ENCODE assay signal across 8 cellular contexts in the genomic region with DNA sequence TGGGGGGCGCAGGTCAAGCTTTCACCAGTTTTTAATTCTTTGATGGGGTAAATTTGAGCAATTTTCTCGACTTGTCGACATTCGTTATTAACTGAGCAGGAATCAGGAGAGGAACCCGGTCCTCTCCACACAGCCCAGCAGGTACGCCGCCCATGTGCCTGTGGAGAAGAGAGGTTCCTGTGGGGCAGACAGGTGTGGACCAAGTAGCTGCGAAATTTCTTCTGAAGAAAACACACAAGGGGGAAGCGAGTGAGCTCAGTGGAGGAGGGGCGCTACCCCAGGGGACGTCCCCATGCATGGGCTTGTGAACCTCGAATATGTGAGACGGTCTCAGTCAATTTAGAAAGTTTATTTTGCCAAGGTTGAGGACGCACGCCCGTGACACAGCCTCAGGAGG. TPM values are rescaled to one million over a fixed set of nuclear protein-coding genes. Genes with fewer than 3 reads are reported as not detected.
DNase-seq lines count a peak whose midpoint lies in the region; ATAC-seq, FAIRE-seq and TF ChIP-seq lines count a peak whose summit lies in the region.
"Not testable (repeated sequence)": the region's sequence is repeated elsewhere in the genome, so short reads cannot be mapped to it uniquely, and the experiment has no call there.

No MANE protein-coding gene starts in this region.

- in situ Hi-C loops in GM12878 (cut with MboI), result not testable (repeated sequence)

- TF ChIP-seq CTCF in GM23338 (conservative IDR thresholded peaks at IDR 0.05; ENCODE audit: low read depth in 2 of 2); GM12878 (IDR thresholded peaks at IDR 0.05 in 2 of 3, conservative IDR thresholded peaks at IDR 0.05 in 1 of 3; ENCODE audit: control insufficient read depth in 2 of 3, extremely low read depth in 1 of 3, insufficient read depth in 1 of 3, low read depth in 3 of 3, low read length in 3 of 3); heart left ventricle (IDR thresholded peaks at IDR 0.05); thoracic aorta (IDR thresholded peaks at IDR 0.05): not testable (repeated sequence)

- not testable (repeated sequence) for H3K27ac ChIP-seq in GM23338 (ENCODE audit: low read depth); GM12878 (ENCODE audit: control insufficient read depth, insufficient read depth); thoracic aorta
- peak overlapping the region in 4 of 12 donors; percentile 22 to 54 (median 37) for H3K27ac ChIP-seq in heart left ventricle

- not testable (repeated sequence) for H3F3A ChIP-seq in GM23338 (replicated peaks; ENCODE audit: low read depth)

- not testable (repeated sequence) for H2AFZ ChIP-seq in GM23338
- H2AFZ ChIP-seq in GM12878 (ENCODE audit: control insufficient read depth, low read depth, low read length), result peak overlapping the region; percentile 39

- H3K4me2 ChIP-seq in GM23338 (peak overlapping the region; percentile 76), GM12878 (ENCODE audit: control insufficient read depth, insufficient read depth) (peak overlapping the region; percentile 48; the same call in 1 of the 2 replicates)

- SMC1A ChIA-PET in GM12878 (lab: Charles Lee; ENCODE audit: uncharacterized antibody, unreplicated experiment), result not testable (repeated sequence)

- FAIRE-seq in GM12878 (lab: Jason Lieb, UNC), result peak; percentile 47

- 2% methylated on average over 6 of the region's 16 CpGs for WGBS in GM12878 (ENCODE audit: insufficient coverage, insufficient replicate concordance, low lambda C conversion rate, missing lambda C conversion rate)
- WGBS in heart left ventricle, 4 donors, result 0 to 1% (median 0%) methylated on average over 7 to 11 of the region's 16 CpGs

- H3K9ac ChIP-seq in GM12878 (ENCODE audit: control insufficient read depth, insufficient read depth, low read length), result not testable (repeated sequence)

- H3K27me3 Mint-ChIP-seq in GM23338 (ENCODE audit: insufficient read depth, low read depth, poor library complexity); T-cell; natural killer cell treated with Interleukin-12 subunit alpha and Interleukin-12 subunit beta and Interleukin-15 and Interleukin-18, amount 100 ng/mL, for 72 hours: not testable (repeated sequence)

- CTCF ChIA-PET in T-cell (lab: Charles Lee); GM12878 (lab: Yijun Ruan, JAX): not testable (repeated sequence)

- H3K4me3 ChIP-seq in GM23338 (peak overlapping the region; percentile 60), GM12878 (peak overlapping the region; percentile 60; the same call in 1 of the 2 replicates), heart left ventricle (peak overlapping the region; percentile 21 to 65 (median 58)), thoracic aorta (peak overlapping the region; percentile 74)

- H3K4me1 Mint-ChIP-seq in GM23338, result not testable (repeated sequence)
- peaks cover 6 to 14% (median 10%) of the 10 kb centered on the region in 3 donors for H3K4me1 Mint-ChIP-seq in T-cell
- H3K4me1 Mint-ChIP-seq in natural killer cell treated with Interleukin-12 subunit alpha and Interleukin-12 subunit beta and Interleukin-15 and Interleukin-18, amount 100 ng/mL, for 72 hours (ENCODE audit: low read depth in 2 of 2), result peaks cover 25 to 26% of the 10 kb centered on the region in 2 donors

- H3K36me3 ChIP-seq in GM23338 (ENCODE audit: insufficient read depth); GM12878 (ENCODE audit: control insufficient read depth in 2 of 2, insufficient read depth in 2 of 2, low read length in 1 of 2); heart left ventricle; thoracic aorta: not testable (repeated sequence)

- TSS peak; percentile 94 for BruUV-seq in GM12878 (replicated peaks; lab: Mats Ljungman, UMichigan)

- not testable (repeated sequence) for DNase-seq in GM23338 (ENCODE audit: low spot score); GM12878 (ENCODE audit: low read depth, low spot score); heart left ventricle; natural killer cell treated with Interleukin-12 subunit alpha and Interleukin-12 subunit beta and Interleukin-15 and Interleukin-18, amount 100 ng/mL, for 72 hours (ENCODE audit: low spot score); thoracic aorta (ENCODE audit: low spot score)
- peak in 12 of 34 experiments; percentile 3 to 34 (median 11) for DNase-seq in T-cell

- H3K36me3 Mint-ChIP-seq in GM23338 (ENCODE audit: low read depth); T-cell; natural killer cell treated with Interleukin-12 subunit alpha and Interleukin-12 subunit beta and Interleukin-15 and Interleukin-18, amount 100 ng/mL, for 72 hours: not testable (repeated sequence)

- H3K4me3 Mint-ChIP-seq in GM23338 (peak overlapping the region; percentile 87), T-cell (peak overlapping the region; percentile 82 to 86 (median 85))
- H3K4me3 Mint-ChIP-seq in natural killer cell treated with Interleukin-12 subunit alpha and Interleukin-12 subunit beta and Interleukin-15 and Interleukin-18, amount 100 ng/mL, for 72 hours, result peak overlapping the region; percentile 85

- H3K9me3 Mint-ChIP-seq in GM23338; T-cell; natural killer cell treated with Interleukin-12 subunit alpha and Interleukin-12 subunit beta and Interleukin-15 and Interleukin-18, amount 100 ng/mL, for 72 hours: not testable (repeated sequence)

- intact Hi-C loops in GM12878 (cut with micrococcal nuclease; ENCODE audit: unreplicated experiment); heart left ventricle (cut with DNase I): not testable (repeated sequence)

- ATAC-seq in GM18499 (IDR thresholded peaks at IDR 0.05; ENCODE audit: insufficient read depth, unreplicated experiment), result peak; percentile 5
- peak; percentile 35 for ATAC-seq in GM23338
- ATAC-seq in HG03439 (IDR thresholded peaks at IDR 0.05; ENCODE audit: unreplicated experiment), result peak; percentile 22
- peak; percentile 30 to 48 (median 44) for ATAC-seq in T-cell (replicated peaks in 1 of 4)
- ATAC-seq in GM12878, result peak; percentile 56
- peak in 2 of 4 donors; percentile 26 to 35 for ATAC-seq in heart left ventricle
- ATAC-seq in natural killer cell treated with Interleukin-12 subunit alpha and Interleukin-12 subunit beta and Interleukin-15 and Interleukin-18, amount 100 ng/mL, for 72 hours, result peak in 1 of 2 donors; percentile 17
- not testable (repeated sequence) for ATAC-seq in thoracic aorta (ENCODE audit: insufficient number of reproducible peaks, low FRiP score, low read depth)

- not testable (repeated sequence) for TF ChIP-seq RAD21 in GM12878 (IDR thresholded peaks at IDR 0.05; ENCODE audit: insufficient read depth, low read depth, low read length)

- RAD21 ChIA-PET in GM12878 (lab: Charles Lee; ENCODE audit: unreplicated experiment), result not testable (repeated sequence)

- TF ChIP-seq EP300 in GM12878 (IDR thresholded peaks at IDR 0.05; ENCODE audit: borderline replicate concordance in 1 of 2, control insufficient read depth in 1 of 2, low read depth in 2 of 2, low read length in 2 of 2), result not testable (repeated sequence)

- POLR2A ChIA-PET in T-cell (lab: Charles Lee); GM12878 (lab: Charles Lee): not testable (repeated sequence)

- not testable (repeated sequence) for H3K27me3 ChIP-seq in GM23338 (ENCODE audit: insufficient read depth); GM12878 (replicated peaks in 1 of 2; ENCODE audit: control insufficient read depth in 2 of 2, insufficient read depth in 2 of 2, low read length in 1 of 2); heart left ventricle; thoracic aorta (replicated peaks; ENCODE audit: insufficient read depth)

- H3K4me1 ChIP-seq in GM23338 (ENCODE audit: insufficient read depth); GM12878 (ENCODE audit: control insufficient read depth, insufficient read depth, low read length); heart left ventricle: not testable (repeated sequence)
- H3K4me1 ChIP-seq in thoracic aorta (ENCODE audit: control insufficient read depth in 1 of 2, low read depth in 2 of 2), result peaks cover 0 to 14% of the 10 kb centered on the region in 2 donors

- not testable (repeated sequence) for H4K20me1 ChIP-seq in GM23338 (replicated peaks; ENCODE audit: insufficient read depth); GM12878 (ENCODE audit: control insufficient read depth, insufficient read depth)

- not testable (repeated sequence) for H3K27ac Mint-ChIP-seq in GM23338
- H3K27ac Mint-ChIP-seq in T-cell, result peak overlapping the region; percentile 79 to 88
- H3K27ac Mint-ChIP-seq in natural killer cell treated with Interleukin-12 subunit alpha and Interleukin-12 subunit beta and Interleukin-15 and Interleukin-18, amount 100 ng/mL, for 72 hours, result peak overlapping the region; percentile 66 to 78

- not testable (repeated sequence) for H3K79me2 ChIP-seq in GM23338 (replicated peaks; ENCODE audit: insufficient read depth); GM12878 (ENCODE audit: control insufficient read depth, insufficient read depth, low read length)

- TF ChIP-seq POLR2A in GM12878 (IDR thresholded peaks at IDR 0.05; ENCODE audit: low read depth, low read length); heart left ventricle (IDR thresholded peaks at IDR 0.05): not testable (repeated sequence)

- not testable (repeated sequence) for H3K9me2 ChIP-seq in GM23338 (ENCODE audit: insufficient read depth)

- H3K9me3 ChIP-seq in GM12878 (replicated peaks; ENCODE audit: control insufficient read depth, insufficient read depth, low read length); heart left ventricle; thoracic aorta: not testable (repeated sequence)

RNA-seq across cellular contexts. Expression of a gene that starts 0.4 kb away (rescaled TPM):
- 11.5 and 11.8 TPM in 2 replicates for total RNA-seq in GM23338 (2014; rRNA removed; shearing (Covaris generic))
- polyA plus RNA-seq in GM23338 (2016; fragmentation: Nextera tagmentation; extraction: Ambion mirVana), result 9.7 and 10.8 TPM in 2 replicates
- total RNA-seq in T-cell, result 10 to 100 TPM; 60.3 to 70.9 (median 64.4) TPM
- 49.7 and 52.3 TPM in 2 replicates for total RNA-seq in GM12878 (2013; cell fraction: nucleolus; rRNA removed)
- total RNA-seq in GM12878 (2014; rRNA removed), result 9.8 and 13.8 TPM in 2 replicates
- 8.9 and 9.0 TPM in 2 replicates for total RNA-seq in GM12878 (2014; rRNA removed; fragmentation: Illumina TruSeq; extraction: Trizol)
- 15.8 and 16.3 TPM in 2 replicates for total RNA-seq in GM12878 (2021)
- polyA plus RNA-seq in GM12878 (2011; ENCODE audit: low read depth), result 9.7 TPM
- 18.5 and 27.4 TPM in 2 replicates for polyA plus RNA-seq in GM12878 (2011; rRNA removed)
- polyA plus RNA-seq in GM12878 (2011; cell fraction: cytosol; rRNA removed), result 19.5 and 27.7 TPM in 2 replicates
- polyA plus RNA-seq in GM12878 (2011; cell fraction: nucleus; rRNA removed), result 58.0 and 66.6 TPM in 2 replicates
- polyA plus RNA-seq in GM12878 (2012), result 15.9 and 17.1 TPM in 2 replicates
- polyA plus RNA-seq in GM12878 (2014; fragmentation: Illumina TruSeq; extraction: Trizol), result 20.3 and 22.3 TPM in 2 replicates
- 1 to 10 TPM; 3.1 to 3.7 TPM for polyA plus RNA-seq in GM12878 (2014; fragmentation: Nextera tagmentation; extraction: Ambion mirVana)
- 20.4 and 24.7 TPM in 2 replicates for polyA plus RNA-seq in GM12878 (2014; rRNA removed)
- polyA plus RNA-seq in GM12878 (2016; fragmentation: Nextera tagmentation; extraction: Ambion mirVana), result 10 to 100 TPM; 13.9 to 15.0 TPM
- 17.3 and 22.2 TPM in 2 replicates for polyA minus RNA-seq in GM12878 (2011; rRNA and poly(A)+ RNA removed)
- polyA minus RNA-seq in GM12878 (2011; cell fraction: cytosol; rRNA and poly(A)+ RNA removed), result 6.7 and 8.3 TPM in 2 replicates
- 15.0 and 20.7 TPM in 2 replicates for polyA minus RNA-seq in GM12878 (2011; cell fraction: nucleus; rRNA and poly(A)+ RNA removed)
- total RNA-seq in heart left ventricle, result 10 to 100 TPM in 1 of 9 donors, 1 to 10 TPM in 8; 3.8 to 12.7 (median 6.4) TPM
- 1 to 10 TPM; 6.7 to 9.1 TPM for polyA plus RNA-seq in heart left ventricle
- total RNA-seq in natural killer cell treated with Interleukin-12 subunit alpha and Interleukin-12 subunit beta and Interleukin-15 and Interleukin-18, amount 100 ng/mL, for 72 hours, result 10 to 100 TPM; 15.7 to 26.1 TPM
- total RNA-seq in thoracic aorta, result 10 to 100 TPM; 14.7 to 19.9 TPM

RNA-seq across cellular contexts. Expression of a gene that starts 45.9 kb away (rescaled TPM):
- total RNA-seq in GM23338 (2014; rRNA removed; shearing (Covaris generic)), result 2.2 TPM in 1 of 2 replicates, not detected in the other
- polyA plus RNA-seq in GM23338 (2016; fragmentation: Nextera tagmentation; extraction: Ambion mirVana) (not detected in 2 replicates), GM12878 (2011; rRNA removed) (not detected in 2 replicates), GM12878 (2014; fragmentation: Illumina TruSeq; extraction: Trizol) (not detected in 2 replicates), GM12878 (2014; fragmentation: Nextera tagmentation; extraction: Ambion mirVana) (not detected), GM12878 (2014; rRNA removed) (not detected in 2 replicates), GM12878 (2016; fragmentation: Nextera tagmentation; extraction: Ambion mirVana) (not detected), heart left ventricle (under 1 TPM; 0.12 to 0.53 TPM)
- total RNA-seq in T-cell (not detected), GM12878 (2014; rRNA removed) (not detected in 2 replicates), GM12878 (2014; rRNA removed; fragmentation: Illumina TruSeq; extraction: Trizol) (not detected in 2 replicates), GM12878 (2021) (not detected in 2 replicates), heart left ventricle (1 to 10 TPM in 2 of 9 donors, under 1 TPM in 5, not detected in 2; 0.35 to 1.2 (median 0.50) TPM), thoracic aorta (not detected)
- not detected in 2 replicates for total RNA-seq in GM12878 (2013; cell fraction: nucleolus; rRNA removed)
- polyA plus RNA-seq in GM12878 (2011; ENCODE audit: low read depth), result not detected
- polyA plus RNA-seq in GM12878 (2011; cell fraction: cytosol; rRNA removed), result not detected in 2 replicates
- polyA plus RNA-seq in GM12878 (2011; cell fraction: nucleus; rRNA removed), result not detected in 2 replicates
- polyA plus RNA-seq in GM12878 (2012), result not detected in 2 replicates
- not detected in 2 replicates for polyA minus RNA-seq in GM12878 (2011; rRNA and poly(A)+ RNA removed)
- not detected in 2 replicates for polyA minus RNA-seq in GM12878 (2011; cell fraction: cytosol; rRNA and poly(A)+ RNA removed)
- polyA minus RNA-seq in GM12878 (2011; cell fraction: nucleus; rRNA and poly(A)+ RNA removed), result not detected in 2 replicates
- total RNA-seq in natural killer cell treated with Interleukin-12 subunit alpha and Interleukin-12 subunit beta and Interleukin-15 and Interleukin-18, amount 100 ng/mL, for 72 hours, result not detected
